Comparison of ENCODE assay signal across 8 cellular contexts in the genomic region with DNA sequence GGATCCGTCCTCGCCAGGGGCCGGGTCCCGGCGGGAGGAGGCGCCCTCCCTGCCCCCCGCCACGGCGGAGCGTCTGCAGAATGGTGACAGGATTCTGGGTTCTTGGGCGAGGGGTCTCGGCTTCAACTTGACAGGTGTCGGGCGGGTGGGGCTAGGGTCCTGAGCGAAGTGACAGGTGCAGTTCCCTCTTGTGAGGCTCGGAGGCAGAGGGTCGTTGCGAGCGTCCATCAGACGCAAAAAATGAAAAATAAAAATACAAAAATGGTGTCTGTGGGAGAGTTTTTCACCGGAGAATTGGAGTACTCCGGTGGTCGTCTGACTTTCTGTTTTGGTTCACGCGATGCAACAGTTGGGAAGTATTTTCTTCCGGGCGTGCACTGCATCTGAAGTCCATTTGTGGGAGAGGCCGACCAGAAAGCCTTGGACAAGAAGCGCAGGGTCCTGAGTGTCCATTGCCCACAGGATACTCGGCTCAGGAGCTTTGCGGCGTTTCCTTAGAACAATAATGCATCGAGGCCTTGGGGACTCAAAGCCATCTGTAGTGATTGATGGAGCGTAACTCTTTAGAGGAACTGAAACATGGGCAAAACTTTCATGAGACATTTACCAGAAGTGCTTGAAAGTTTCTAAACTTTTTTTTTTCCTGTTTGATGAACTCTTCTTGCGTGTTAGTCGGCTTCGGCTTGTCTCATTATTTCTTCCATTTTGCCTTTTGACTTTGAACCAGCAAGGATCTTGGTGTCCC. TPM values are rescaled to one million over a fixed set of nuclear protein-coding genes. Genes with fewer than 3 reads are reported as not detected.
DNase-seq lines count a peak whose midpoint lies in the region; ATAC-seq and TF ChIP-seq lines count a peak whose summit lies in the region.

No MANE protein-coding gene starts in this region.

- no peaks in the 10 kb centered on the region for H3K9me3 ChIP-seq in BE2C

- no peaks in the 10 kb centered on the region for H3K27me3 ChIP-seq in BE2C

- H3K36me3 ChIP-seq in BE2C, result no peaks in the 10 kb centered on the region

- H3K4me3 ChIP-seq in BE2C (ENCODE audit: low read depth, low read length), result peak overlapping the region; percentile 90

- ATAC-seq in GM18498 (IDR thresholded peaks at IDR 0.05; ENCODE audit: unreplicated experiment) (peak; percentile 65), HG02642 (IDR thresholded peaks at IDR 0.05; ENCODE audit: poor library complexity, unreplicated experiment) (peak; percentile 52), omental fat pad (ENCODE audit: low FRiP score) (peak; percentile 45)

- H3K4me1 ChIP-seq in BE2C, result peaks cover 13% of the 10 kb centered on the region

- DNase-seq in BE2C (peak; percentile 39), MV-4-11 (lab: John Stamatoyannopoulos, UW) (peak; percentile 95), globus pallidus (ENCODE audit: low spot score) (peak; percentile 45), omental fat pad (ENCODE audit: low spot score) (no peak), T1000 (lab: John Stamatoyannopoulos, UW) (no peak)
- DNase-seq in activated naive CD4-positive, alpha-beta T cell treated with anti-CD3 and anti-CD28 coated beads, Interleukin-2, amount 50 U/mL, for 16 hours, result peak; percentile 16

- no peak for TF ChIP-seq CTCF in BE2C (IDR thresholded peaks at IDR 0.05; ENCODE audit: low read depth, low read length)
- TF ChIP-seq CTCF in omental fat pad (IDR thresholded peaks at IDR 0.05), result no peak

RNA-seq across cellular contexts. Expression of a gene that starts 0.8 kb away (rescaled TPM):
- 10.1 TPM for polyA plus RNA-seq in BE2C (2012; ENCODE audit: insufficient read depth, insufficient read length, low read depth)
- 10 to 100 TPM; 26.5 to 42.6 (median 37.5) TPM for total RNA-seq in omental fat pad

Comparison
In these comparisons a context has a peak if more than half of its experiments do, and no peak if none do; other contexts are left out.
1. DNase-seq: peak in BE2C (single experiment), MV-4-11 (single experiment), activated naive CD4-positive, alpha-beta T cell treated with anti-CD3 and anti-CD28 coated beads, Interleukin-2, amount 50 U/mL, for 16 hours (single experiment) and globus pallidus (single experiment); none in omental fat pad (single experiment) and T1000 (single experiment).
2. Peak in every context shown above with its lines, with median percentiles within 50 percentile points of each other: ATAC-seq.